In the genomic region with DNA sequence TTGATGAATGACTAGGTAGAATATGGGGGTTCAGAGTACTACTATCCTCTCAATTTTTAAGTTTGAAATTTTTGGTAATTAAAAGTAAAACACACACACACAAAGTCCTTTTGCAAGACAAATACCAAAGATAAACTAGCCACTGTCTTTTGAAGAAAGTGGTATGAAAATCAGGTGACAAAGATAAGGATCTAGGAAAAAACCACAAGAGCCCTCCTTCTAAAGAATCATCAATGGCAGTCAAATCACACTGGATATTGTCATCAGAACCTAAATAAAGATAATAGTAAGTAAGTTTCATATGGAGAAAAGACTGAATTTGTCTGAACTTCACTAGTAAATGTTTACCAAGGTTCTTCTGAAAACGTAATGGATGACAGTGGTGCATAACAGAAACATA, we compare ENCODE assay signal across 19 cellular contexts. TPM values are rescaled to one million over a fixed set of nuclear protein-coding genes. Genes with fewer than 3 reads are reported as not detected.
DNase-seq lines count a peak whose midpoint lies in the region; ATAC-seq, FAIRE-seq and TF ChIP-seq lines count a peak whose summit lies in the region.
"Had no signal": no experiment of that assay in that cellular context is flagged by ENCODE, and none has a peak within 500 bp of the region (broad histone marks: within the 10 kb centered on the region; RNA-seq: fewer than 3 reads in every experiment).

No MANE protein-coding gene starts in this region.

- POLR2A ChIA-PET in HepG2 (lab: Yijun Ruan, JAX) = no interaction called here

- TF ChIP-seq CTCF in HepG2 (CRISPR knock-in tag; IDR thresholded peaks at IDR 0.05) = no peak
- TF ChIP-seq CTCF in right lobe of liver (IDR thresholded peaks at IDR 0.05) = no peak

- H3K4me1 ChIP-seq in HepG2 (ENCODE audit: insufficient read depth, low read length) (peaks cover 18% of the 10 kb centered on the region), right lobe of liver (no peaks in the 10 kb centered on the region)
- H3K4me1 ChIP-seq: A549 had no signal

- peaks cover 4 to 16% of the 10 kb centered on the region in 2 experiments for H3K36me3 ChIP-seq in HepG2 (replicated peaks in 1 of 2; ENCODE audit: control insufficient read depth in 1 of 2, insufficient read depth in 2 of 2, low read length in 2 of 2)
- H3K36me3 ChIP-seq in right lobe of liver = peaks cover 0 to 27% (median 4%) of the 10 kb centered on the region in 4 donors

- no peaks in the 10 kb centered on the region for H4K20me1 ChIP-seq in HepG2 (ENCODE audit: insufficient read depth, low read length)

- H3K27me3 Mint-ChIP-seq in activated CD4-positive, alpha-beta T cell treated with anti-CD3 and anti-CD28 coated beads, Interleukin-2, amount 10 ng/mL, durations not matched to agents 24 days and 14 days = no peaks in the 10 kb centered on the region
- no peaks in the 10 kb centered on the region for H3K27me3 Mint-ChIP-seq in T-helper 17 cell
- H3K27me3 Mint-ChIP-seq: CD4-positive, alpha-beta T cell had no signal

- CTCF ChIA-PET in HepG2 (lab: Yijun Ruan, JAX; ENCODE audit: low intra/inter-chr PET ratio, low total read pairs) = no interaction called here

- intact Hi-C loops in activated CD4-positive, alpha-beta T cell treated with anti-CD3 and anti-CD28 coated beads, Interleukin-2, amount 10 ng/mL, durations not matched to agents 24 days and 14 days (cut with micrococcal nuclease) = no loop called here
- intact Hi-C loops in HepG2 (cut with micrococcal nuclease; ENCODE audit: unreplicated experiment) (no loop called here), right lobe of liver (cut with DNase I) (no loop called here), left ventricle myocardium superior (cut with micrococcal nuclease) (no loop called here)

- FAIRE-seq in HepG2 (lab: Jason Lieb, UNC) = no peak
- FAIRE-seq: A549, D721Med, H1 had no signal

- H3K27ac ChIP-seq in HepG2 (ENCODE audit: extremely low read length, insufficient read depth, low read length) = no peak overlapping the region
- H3K27ac ChIP-seq in right lobe of liver = no peak overlapping the region
- H3K27ac ChIP-seq: 22Rv1, A549, C4-2B had no signal

- no peak for DNase-seq in activated CD4-positive, alpha-beta T cell treated with anti-CD3 and anti-CD28 coated beads, Interleukin-2, amount 10 ng/mL, durations not matched to agents 24 days and 14 days
- no peak for DNase-seq in activated CD4-positive, alpha-beta T cell treated with anti-CD3 and anti-CD28 coated beads, Interleukin-2, amount 50 U/mL, for 4 hours
- DNase-seq in HepG2 (ENCODE audit: low spot score) = peak; percentile 7
- no peak for DNase-seq in right lobe of liver
- DNase-seq in T-helper 17 cell = no peak
- no peak for DNase-seq in stimulated activated effector memory CD8-positive, alpha-beta T cell treated with anti-CD3 and anti-CD28 coated beads, Interleukin-12 subunit alpha, Interleukin-12 subunit beta, amount 100 ng/mL, for 72 hours (ENCODE audit: low spot score in 2 of 2)
- DNase-seq in left ventricle myocardium superior = no peak
- DNase-seq: AML-193; Caco-2; CD4-positive, alpha-beta T cell; DMS79; H9 had no signal

- H3K9ac ChIP-seq in HepG2 (ENCODE audit: insufficient read depth, low read depth, low read length) = no peak overlapping the region

- H3K4me2 ChIP-seq in HepG2 (ENCODE audit: low read depth, low read length) = no peak overlapping the region
- H3K4me2 ChIP-seq: A549 had no signal

- H3K4me3 ChIP-seq in HepG2 (replicated peaks in 1 of 3; ENCODE audit: insufficient read depth in 1 of 3, low read depth in 2 of 3, low read length in 3 of 3) = no peak overlapping the region
- H3K4me3 ChIP-seq in right lobe of liver = no peak overlapping the region
- H3K4me3 ChIP-seq: A549 had no signal

- H3K9me3 Mint-ChIP-seq in activated CD4-positive, alpha-beta T cell treated with anti-CD3 and anti-CD28 coated beads, Interleukin-2, amount 10 ng/mL, durations not matched to agents 24 days and 14 days = no peaks in the 10 kb centered on the region
- no peaks in the 10 kb centered on the region for H3K9me3 Mint-ChIP-seq in stimulated activated effector memory CD8-positive, alpha-beta T cell treated with anti-CD3 and anti-CD28 coated beads, Interleukin-12 subunit alpha, Interleukin-12 subunit beta, amount 100 ng/mL, for 72 hours
- H3K9me3 Mint-ChIP-seq: CD4-positive, alpha-beta T cell; H9 had no signal

- no peaks in the 10 kb centered on the region for H3K9me3 ChIP-seq in HepG2 (ENCODE audit: low read length)
- H3K9me3 ChIP-seq in right lobe of liver = no peaks in the 10 kb centered on the region
- H3K9me3 ChIP-seq in T-helper 17 cell (ENCODE audit: control insufficient read depth, low read length, poor library complexity, severe bottlenecking) = no peaks in the 10 kb centered on the region
- H3K9me3 ChIP-seq: A549, Caco-2 had no signal

- TF ChIP-seq POLR2A in HepG2 (IDR thresholded peaks at IDR 0.05; ENCODE audit: insufficient read depth in 1 of 2, low read depth in 2 of 2, low read length in 2 of 2) = no peak
- no peak for TF ChIP-seq POLR2A in right lobe of liver (IDR thresholded peaks at IDR 0.05)

- no peak overlapping the region for H3K4me3 Mint-ChIP-seq in activated CD4-positive, alpha-beta T cell treated with anti-CD3 and anti-CD28 coated beads, Interleukin-2, amount 10 ng/mL, durations not matched to agents 24 days and 14 days
- H3K4me3 Mint-ChIP-seq in T-helper 17 cell = no peak overlapping the region
- H3K4me3 Mint-ChIP-seq in stimulated activated effector memory CD8-positive, alpha-beta T cell treated with anti-CD3 and anti-CD28 coated beads, Interleukin-12 subunit alpha, Interleukin-12 subunit beta, amount 100 ng/mL, for 72 hours = no peak overlapping the region
- H3K4me3 Mint-ChIP-seq: CD4-positive, alpha-beta T cell; H9 had no signal

- H3K79me2 ChIP-seq in HepG2 (ENCODE audit: insufficient read depth, low read length) = no peaks in the 10 kb centered on the region

- TF ChIP-seq RAD21 in HepG2 (CRISPR knock-in tag; IDR thresholded peaks at IDR 0.05) = no peak

- WGBS in HepG2 (ENCODE audit: low lambda C conversion rate) = 85% methylated on average over 1 of the region's 1 CpG
- 73% methylated on average over 1 of the region's 1 CpG for WGBS in right lobe of liver (ENCODE audit: insufficient coverage, low coverage, low lambda C conversion rate, missing lambda C conversion rate)

- no peak overlapping the region for H2AFZ ChIP-seq in HepG2 (ENCODE audit: low read length)

- peaks cover 32% of the 10 kb centered on the region for H3K36me3 Mint-ChIP-seq in activated CD4-positive, alpha-beta T cell treated with anti-CD3 and anti-CD28 coated beads, Interleukin-2, amount 10 ng/mL, durations not matched to agents 24 days and 14 days (ENCODE audit: low read depth)
- peaks cover 3% of the 10 kb centered on the region for H3K36me3 Mint-ChIP-seq in T-helper 17 cell (ENCODE audit: low read depth)
- H3K36me3 Mint-ChIP-seq in stimulated activated effector memory CD8-positive, alpha-beta T cell treated with anti-CD3 and anti-CD28 coated beads, Interleukin-12 subunit alpha, Interleukin-12 subunit beta, amount 100 ng/mL, for 72 hours = peaks cover 65% of the 10 kb centered on the region

- no peaks in the 10 kb centered on the region for H3K27me3 ChIP-seq in HepG2 (ENCODE audit: control insufficient read depth in 1 of 2, insufficient read depth in 2 of 2, low read length in 2 of 2)
- no peaks in the 10 kb centered on the region for H3K27me3 ChIP-seq in right lobe of liver

- peak overlapping the region; percentile 11 for H3K27ac Mint-ChIP-seq in activated CD4-positive, alpha-beta T cell treated with anti-CD3 and anti-CD28 coated beads, Interleukin-2, amount 10 ng/mL, durations not matched to agents 24 days and 14 days
- peak overlapping the region; percentile 2 for H3K27ac Mint-ChIP-seq in T-helper 17 cell
- no peak overlapping the region for H3K27ac Mint-ChIP-seq in stimulated activated effector memory CD8-positive, alpha-beta T cell treated with anti-CD3 and anti-CD28 coated beads, Interleukin-12 subunit alpha, Interleukin-12 subunit beta, amount 100 ng/mL, for 72 hours
- H3K27ac Mint-ChIP-seq: CD4-positive, alpha-beta T cell; H9 had no signal

- TF ChIP-seq EP300 in HepG2 (IDR thresholded peaks at IDR 0.05; ENCODE audit: low read depth in 2 of 2, low read length in 2 of 2) = no peak
- TF ChIP-seq EP300 in HepG2 (CRISPR knock-in tag; IDR thresholded peaks at IDR 0.05; ENCODE audit: borderline replicate concordance) = no peak

- in situ Hi-C loops in HepG2 (cut with HindIII; ENCODE audit: extremely low pct_ligation_motif_present, low pct_unique_long_range_greater_than_20kb) = no loop called here

- BruUV-seq in HepG2 (replicated peaks; lab: Mats Ljungman, UMichigan) = no TSS peak

- no peak for ATAC-seq in HepG2
- no peak for ATAC-seq in right lobe of liver
- ATAC-seq in T-helper 17 cell = no peak
- ATAC-seq in SK-N-SH treated with all-trans-retinoic acid at 6 μM for 48 hours = no peak
- ATAC-seq in stimulated activated effector memory CD8-positive, alpha-beta T cell treated with anti-CD3 and anti-CD28 coated beads, Interleukin-12 subunit alpha, Interleukin-12 subunit beta, amount 100 ng/mL, for 72 hours = no peak
- ATAC-seq in left ventricle myocardium superior = no peak
- ATAC-seq: A549 had no signal

- H3K4me1 Mint-ChIP-seq in activated CD4-positive, alpha-beta T cell treated with anti-CD3 and anti-CD28 coated beads, Interleukin-2, amount 10 ng/mL, durations not matched to agents 24 days and 14 days = peaks cover 5% of the 10 kb centered on the region
- H3K4me1 Mint-ChIP-seq in T-helper 17 cell = peaks cover 16% of the 10 kb centered on the region
- H3K4me1 Mint-ChIP-seq in stimulated activated effector memory CD8-positive, alpha-beta T cell treated with anti-CD3 and anti-CD28 coated beads, Interleukin-12 subunit alpha, Interleukin-12 subunit beta, amount 100 ng/mL, for 72 hours = peaks cover 1% of the 10 kb centered on the region
- H3K4me1 Mint-ChIP-seq: H9 had no signal

RNA-seq across cellular contexts. Expression of gene HK3, which starts 30.5 kb away (rescaled TPM):
- 0.21 and 0.85 TPM in 2 replicates for total RNA-seq in activated CD4-positive, alpha-beta T cell treated with anti-CD3 and anti-CD28 coated beads, Interleukin-2, amount 10 ng/mL, durations not matched to agents 24 days and 14 days
- total RNA-seq in HepG2 (2016; rRNA removed; fragmentation: Illumina TruSeq; extraction: Trizol) (not detected in 2 replicates), right lobe of liver (10 to 100 TPM in 2 of 6 experiments, 1 to 10 TPM in 4; 2.3 to 21.1 (median 9.1) TPM), T-helper 17 cell (1 to 10 TPM; 1.2 to 4.6 TPM), left ventricle myocardium superior (3.7 TPM)
- not detected in 2 replicates for total RNA-seq in HepG2 (2016; cell fraction: cytosol; rRNA removed; fragmentation: Illumina TruSeq; extraction: Trizol; ENCODE audit: low read depth)
- total RNA-seq in HepG2 (2016; cell fraction: insoluble cytoplasmic fraction; rRNA removed; fragmentation: Illumina TruSeq; extraction: Trizol) = not detected in 2 replicates
- total RNA-seq in HepG2 (2016; cell fraction: membrane; rRNA removed; fragmentation: Illumina TruSeq; extraction: Trizol) = not detected in 2 replicates
- not detected in 2 replicates for total RNA-seq in HepG2 (2016; cell fraction: nucleus; rRNA removed; fragmentation: Illumina TruSeq; extraction: Trizol)
- polyA plus RNA-seq in HepG2 (2011; rRNA removed) = 0.13 TPM in 1 of 2 replicates, not detected in the other
- not detected in 2 replicates for polyA plus RNA-seq in HepG2 (2011; cell fraction: cytosol; rRNA removed)
- polyA plus RNA-seq in HepG2 (2011; cell fraction: nucleus; rRNA removed) = 0.28 and 0.32 TPM in 2 replicates
- not detected in 2 replicates for polyA plus RNA-seq in HepG2 (2012)
- not detected in 2 replicates for polyA plus RNA-seq in HepG2 (2016; cell fraction: cytosol; fragmentation: Illumina TruSeq; extraction: Trizol; ENCODE audit: low read depth)
- not detected in 2 replicates for polyA plus RNA-seq in HepG2 (2016; cell fraction: insoluble cytoplasmic fraction; fragmentation: Illumina TruSeq; extraction: Trizol; ENCODE audit: low read depth)
- not detected in 2 replicates for polyA plus RNA-seq in HepG2 (2016; cell fraction: membrane; fragmentation: Illumina TruSeq; extraction: Trizol; ENCODE audit: low read depth)
- not detected in 2 replicates for polyA plus RNA-seq in HepG2 (2016; cell fraction: nucleus; fragmentation: Illumina TruSeq; extraction: Trizol; ENCODE audit: insufficient read depth, low read depth)
- polyA minus RNA-seq in HepG2 (2011; rRNA and poly(A)+ RNA removed; ENCODE audit: low replicate concordance) = not detected in 2 replicates
- not detected in 2 replicates for polyA minus RNA-seq in HepG2 (2011; cell fraction: cytosol; rRNA and poly(A)+ RNA removed)
- polyA minus RNA-seq in HepG2 (2011; cell fraction: nucleus; rRNA and poly(A)+ RNA removed) = not detected in 2 replicates
- total RNA-seq: H1, H9 had no signal
- polyA plus RNA-seq: BJ, H1 had no signal
